Comparison of ENCODE assay signal across 21 cellular contexts in the genomic region with DNA sequence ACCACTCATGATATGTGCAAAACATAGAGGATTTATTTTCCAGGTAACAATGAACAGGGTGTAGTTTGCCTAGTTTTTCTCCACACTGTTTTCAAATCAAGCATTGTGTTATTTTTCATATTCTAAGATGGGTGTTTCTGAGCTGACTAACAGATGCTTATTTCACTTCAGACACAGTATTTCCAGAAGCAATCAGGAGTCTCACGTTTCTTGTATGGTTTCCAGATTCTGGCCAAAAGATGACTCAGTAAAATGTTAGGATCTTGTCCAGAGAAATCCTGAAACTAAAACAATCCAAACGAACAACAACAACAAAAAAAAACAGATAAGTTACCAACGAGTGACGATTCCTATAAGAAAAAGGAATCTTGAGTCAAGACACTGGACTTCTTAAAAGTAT. TPM values are rescaled to one million over a fixed set of nuclear protein-coding genes. Genes with fewer than 3 reads are reported as not detected.
DNase-seq lines count a peak whose midpoint lies in the region; ATAC-seq and TF ChIP-seq lines count a peak whose summit lies in the region.
"Had no signal": no experiment of that assay in that cellular context is flagged by ENCODE, and none has a peak within 500 bp of the region (broad histone marks: within the 10 kb centered on the region; RNA-seq: fewer than 3 reads in every experiment).

No MANE protein-coding gene starts in this region.

- intact Hi-C loops in right cardiac atrium (cut with DNase I), result no loop called here

- ATAC-seq in right cardiac atrium, result no peak
- ATAC-seq: activated CD8-positive, alpha-beta T cell treated with anti-CD3 and anti-CD28 coated beads for 36 hours; activated naive CD8-positive, alpha-beta T cell treated with anti-CD3 and anti-CD28 coated beads, Interleukin-2, amount 50 U/mL, for 24 hours; activated T-cell treated with anti-CD3 and anti-CD28 coated beads, Interleukin-2, amount 50 U/mL, for 72 hours had no signal

- no peaks in the 10 kb centered on the region for H3K9me3 Mint-ChIP-seq in HFFc6
- H3K9me3 Mint-ChIP-seq: activated CD8-positive, alpha-beta T cell treated with anti-CD3 and anti-CD28 coated beads for 36 hours; activated naive CD8-positive, alpha-beta T cell treated with anti-CD3 and anti-CD28 coated beads, Interleukin-2, amount 50 U/mL, for 24 hours; activated T-cell treated with anti-CD3 and anti-CD28 coated beads, Interleukin-2, amount 50 U/mL, for 72 hours; nephron progenitor cell had no signal

- WGBS in right cardiac atrium, result 35% methylated on average over 4 of the region's 4 CpGs

- no peaks in the 10 kb centered on the region for H3K4me1 ChIP-seq in right cardiac atrium (ENCODE audit: control insufficient read depth, insufficient read depth, low read length)

- peaks cover 31% of the 10 kb centered on the region for H3K4me1 Mint-ChIP-seq in HFFc6 (ENCODE audit: low read depth)
- H3K4me1 Mint-ChIP-seq: nephron progenitor cell had no signal

- peak overlapping the region; percentile 22; the same call in 1 of the 2 replicates for H3K27ac Mint-ChIP-seq in HFFc6
- H3K27ac Mint-ChIP-seq: activated CD8-positive, alpha-beta T cell treated with anti-CD3 and anti-CD28 coated beads for 36 hours; activated naive CD8-positive, alpha-beta T cell treated with anti-CD3 and anti-CD28 coated beads, Interleukin-2, amount 50 U/mL, for 24 hours; activated T-cell treated with anti-CD3 and anti-CD28 coated beads, Interleukin-2, amount 50 U/mL, for 72 hours; nephron progenitor cell had no signal

- H3K36me3 Mint-ChIP-seq in HFFc6 (ENCODE audit: low read depth), result no peaks in the 10 kb centered on the region

- peak; percentile 75 for DNase-seq in AG08395 (ENCODE audit: low spot score)
- peak; percentile 88 for DNase-seq in HFFc6
- DNase-seq in astrocyte of the hippocampus (ENCODE audit: low read depth, low spot score), result peak; percentile 60
- DNase-seq in foreskin fibroblast, result peak; percentile 56 to 74
- no peak for DNase-seq in NCI-H187 (lab: John Stamatoyannopoulos, UW)
- no peak for DNase-seq in amygdala (lab: John Stamatoyannopoulos, UW)
- DNase-seq in stimulated activated CD4-positive, alpha-beta T cell treated with anti-CD3 and anti-CD28 coated beads, Interleukin-15, amount 100 ng/mL, for 24 hours, result no peak
- no peak for DNase-seq in right cardiac atrium
- DNase-seq: ACHN; activated CD8-positive, alpha-beta T cell treated with anti-CD3 and anti-CD28 coated beads for 36 hours; activated naive CD8-positive, alpha-beta T cell treated with anti-CD3 and anti-CD28 coated beads, Interleukin-2, amount 50 U/mL, for 24 hours; activated T-cell treated with anti-CD3 and anti-CD28 coated beads, Interleukin-2, amount 50 U/mL, for 72 hours; GF-D8; head of caudate nucleus; islet precursor cell; KBM-7; mesendoderm; NCI-H1105 treated with DMSO at 0.1 percent for 48 hours; NCI-H2171 treated with DMSO at 0.1 percent for 48 hours; nephron progenitor cell had no signal

- no peaks in the 10 kb centered on the region for H3K27me3 ChIP-seq in right cardiac atrium (ENCODE audit: control insufficient read depth, insufficient read depth)

- H3K4me3 ChIP-seq in foreskin fibroblast (ENCODE audit: low read depth in 1 of 2, low read length in 2 of 2), result no peak overlapping the region
- H3K4me3 ChIP-seq in right cardiac atrium (ENCODE audit: low read length), result no peak overlapping the region

- H3K9me3 ChIP-seq in right cardiac atrium (ENCODE audit: control insufficient read depth, low read length), result no peaks in the 10 kb centered on the region

- peaks cover 3% of the 10 kb centered on the region; the same call in 1 of the 2 replicates for H3K27me3 Mint-ChIP-seq in HFFc6 (ENCODE audit: insufficient read depth)
- H3K27me3 Mint-ChIP-seq: activated naive CD8-positive, alpha-beta T cell treated with anti-CD3 and anti-CD28 coated beads, Interleukin-2, amount 50 U/mL, for 24 hours had no signal

- no peak for TF ChIP-seq CTCF in HFFc6 (IDR thresholded peaks at IDR 0.05)
- no peak for TF ChIP-seq CTCF in foreskin fibroblast (IDR thresholded peaks at IDR 0.05; ENCODE audit: low read depth, low read length)

- no peak overlapping the region for H3K4me3 Mint-ChIP-seq in HFFc6
- H3K4me3 Mint-ChIP-seq: activated CD8-positive, alpha-beta T cell treated with anti-CD3 and anti-CD28 coated beads for 36 hours; activated naive CD8-positive, alpha-beta T cell treated with anti-CD3 and anti-CD28 coated beads, Interleukin-2, amount 50 U/mL, for 24 hours; activated T-cell treated with anti-CD3 and anti-CD28 coated beads, Interleukin-2, amount 50 U/mL, for 72 hours; nephron progenitor cell had no signal

- H3K27ac ChIP-seq in right cardiac atrium (ENCODE audit: low read length), result no peak overlapping the region

RNA-seq across cellular contexts. Expression of a gene that starts 5.3 kb away (rescaled TPM):
- total RNA-seq in HFFc6 (2021; fragmentation: NEBNext Ultra II Directional; extraction: Animal tissue kit (Norgen Biotek cat#: 25700)), result not detected
- not detected for total RNA-seq in right cardiac atrium
- 0.05 TPM for polyA plus RNA-seq in right cardiac atrium
- total RNA-seq: activated CD8-positive, alpha-beta T cell treated with anti-CD3 and anti-CD28 coated beads for 36 hours; activated T-cell treated with anti-CD3 and anti-CD28 coated beads, Interleukin-2, amount 50 U/mL, for 72 hours; endothelial cell of umbilical vein had no signal
- polyA plus RNA-seq: endothelial cell of umbilical vein had no signal

Comparison
In these comparisons a context has a peak if more than half of its experiments do, and no peak if none do; other contexts are left out.
1. DNase-seq: peak in AG08395 (single experiment), HFFc6 (single experiment), astrocyte of the hippocampus (single experiment) and foreskin fibroblast (2 of 2); none in NCI-H187 (0 of 2), amygdala (0 of 56), stimulated activated CD4-positive, alpha-beta T cell treated with anti-CD3 and anti-CD28 coated beads, Interleukin-15, amount 100 ng/mL, for 24 hours (single experiment) and right cardiac atrium (0 of 3).